Comparison of ENCODE assay signal across 16 cellular contexts in genomic region chr6:110690106-110690654, GRCh38.
"Had no signal": no experiment of that assay in that cellular context is flagged by ENCODE, and none has a peak within 500 bp of the region (broad histone marks: within the 10 kb centered on the region; RNA-seq: fewer than 3 reads in every experiment).

No MANE protein-coding gene starts in this region.

- FAIRE-seq: frontal cortex, islet of Langerhans, pancreas had no signal

- H3K36me3 ChIP-seq: heart left ventricle, pancreas, thoracic aorta, transverse colon had no signal

- H3K4me3 ChIP-seq: coronary artery, heart left ventricle, pancreas, thoracic aorta, transverse colon had no signal

- DNase-seq: effector CD4-positive, alpha-beta T cell; heart left ventricle; hippocampal formation; kidney glomerular epithelial cell; naive thymus-derived CD4-positive, alpha-beta T cell; pancreas; right cardiac atrium; stimulated activated CD4-positive, alpha-beta T cell treated with anti-CD3 and anti-CD28 coated beads, Interleukin-4, amount 100 ng/mL, for 1 hour; stimulated activated CD8-positive, alpha-beta memory T cell treated with anti-CD3 and anti-CD28 coated beads, Interleukin-4, amount 100 ng/mL, for 48 hours; transverse colon had no signal

- ATAC-seq: esophagus mucosa; heart left ventricle; right cardiac atrium; stimulated activated memory B cell treated with anti-CD40 and anti-IgM and Interleukin-4, amounts not matched to agents 10 μg/mL and 1 μg/mL and 100 μg/mL, for 72 hours had no signal

- H3K9me3 ChIP-seq: pancreas, thoracic aorta, transverse colon had no signal

- H3K27ac ChIP-seq: coronary artery, heart left ventricle, pancreas, thoracic aorta, transverse colon had no signal

- H3K4me1 ChIP-seq: pancreas had no signal

- H3K27me3 ChIP-seq: heart left ventricle, pancreas, transverse colon had no signal
